Comparison of ENCODE assay signal across 8 cellular contexts in the genomic region with DNA sequence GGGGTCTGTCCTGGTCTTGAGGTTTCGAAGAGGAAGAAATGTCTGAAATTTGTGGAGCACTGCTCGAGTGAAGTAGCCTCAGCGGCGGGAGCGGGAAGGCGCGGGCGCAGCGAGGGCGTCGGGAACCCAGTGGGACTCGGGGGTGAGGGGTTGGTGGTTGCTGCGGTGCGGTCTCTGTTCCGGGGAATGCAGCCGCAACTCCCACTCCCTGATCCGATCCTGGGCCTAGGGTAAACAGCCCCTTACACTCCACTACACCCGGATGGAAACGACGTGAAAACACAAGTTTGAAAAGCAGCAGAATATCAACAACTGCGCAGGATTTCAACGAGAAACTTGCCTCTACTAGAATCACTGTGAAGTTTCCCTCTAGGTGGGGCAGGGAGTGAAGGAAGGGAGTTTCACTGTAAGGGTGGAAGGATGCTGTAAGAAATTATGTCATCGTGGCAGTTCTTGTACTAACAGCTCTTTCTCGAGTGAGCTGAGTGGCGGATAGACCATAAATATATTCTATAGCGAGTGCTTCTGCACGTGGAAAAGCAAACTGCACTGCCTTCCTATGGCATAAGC. TPM values are rescaled to one million over a fixed set of nuclear protein-coding genes. Genes with fewer than 3 reads are reported as not detected.
DNase-seq lines count a peak whose midpoint lies in the region; ATAC-seq, FAIRE-seq and TF ChIP-seq lines count a peak whose summit lies in the region.

No MANE protein-coding gene starts in this region.

- H3K4me3 ChIP-seq in SJCRH30 (peak overlapping the region; percentile 99), bronchial epithelial cell (ENCODE audit: low read depth, low read length) (peak overlapping the region; percentile 69), kidney epithelial cell (ENCODE audit: low read depth, low read length) (peak overlapping the region; percentile 62)

- H3K4me1 Mint-ChIP-seq in activated T-helper 1 cell treated with anti-CD3 and anti-CD28 coated beads, Interleukin-12 subunit alpha, Interleukin-12 subunit beta, Interleukin-2, Interleukin-4 antibody, amounts not matched to agents 30 ng/mL and 10 ng/mL and 1 ng/mL, durations not matched to agents 14 hours and 24 hours and 36 hours (ENCODE audit: low read depth): peaks cover 27% of the 10 kb centered on the region

- no peak for FAIRE-seq in bronchial epithelial cell (lab: Jason Lieb, UNC)

- DNase-seq in activated T-helper 1 cell treated with Interleukin-2 at 50 U/mL for 16 hours (ENCODE audit: low read depth) (peak; percentile 15), SJCRH30 (peak; percentile 37 to 58), bronchial epithelial cell (ENCODE audit: low read depth) (peak; percentile 58), kidney epithelial cell (ENCODE audit: low read depth) (no peak), NCI-H2196 (lab: John Stamatoyannopoulos, UW; ENCODE audit: unreplicated experiment) (no peak)
- DNase-seq in activated T-helper 1 cell treated with anti-CD3 and anti-CD28 coated beads, Interleukin-12 subunit alpha, Interleukin-12 subunit beta, Interleukin-2, Interleukin-4 antibody, amounts not matched to agents 30 ng/mL and 10 ng/mL and 1 ng/mL, durations not matched to agents 14 hours and 24 hours and 36 hours (ENCODE audit: low spot score): no peak
- peak; percentile 27 for DNase-seq in stimulated activated CD4-positive, alpha-beta T cell treated with anti-CD3 and anti-CD28 coated beads, Interleukin-4, amount 100 ng/mL, for 1 hour

- H3K27me3 Mint-ChIP-seq in activated T-helper 1 cell treated with anti-CD3 and anti-CD28 coated beads, Interleukin-12 subunit alpha, Interleukin-12 subunit beta, Interleukin-2, Interleukin-4 antibody, amounts not matched to agents 30 ng/mL and 10 ng/mL and 1 ng/mL, durations not matched to agents 14 hours and 24 hours and 36 hours (ENCODE audit: insufficient read depth): peaks cover 7% of the 10 kb centered on the region

- peak overlapping the region; percentile 97 for H3K27ac ChIP-seq in SJCRH30

- intact Hi-C loops in activated T-helper 1 cell treated with anti-CD3 and anti-CD28 coated beads, Interleukin-12 subunit alpha, Interleukin-12 subunit beta, Interleukin-2, Interleukin-4 antibody, amounts not matched to agents 30 ng/mL and 10 ng/mL and 1 ng/mL, durations not matched to agents 14 hours and 24 hours and 36 hours (cut with micrococcal nuclease): loop anchor here (1.0 to 10.0 kb wide), 3 partner anchors 151 to 1399 kb away; a partner anchor contains a TSS

- no peak overlapping the region for H3K4me3 Mint-ChIP-seq in activated T-helper 1 cell treated with anti-CD3 and anti-CD28 coated beads, Interleukin-12 subunit alpha, Interleukin-12 subunit beta, Interleukin-2, Interleukin-4 antibody, amounts not matched to agents 30 ng/mL and 10 ng/mL and 1 ng/mL, durations not matched to agents 14 hours and 24 hours and 36 hours

- TF ChIP-seq CTCF in bronchial epithelial cell (IDR thresholded peaks at IDR 0.05; ENCODE audit: insufficient read depth, low read length, severe bottlenecking): no peak
- no peak for TF ChIP-seq CTCF in kidney epithelial cell (IDR thresholded peaks at IDR 0.05; ENCODE audit: insufficient read depth, low read length, poor library complexity, severe bottlenecking)

- no peak for ATAC-seq in HG03175 (IDR thresholded peaks at IDR 0.05; ENCODE audit: unreplicated experiment)

- no peaks in the 10 kb centered on the region for H3K4me1 ChIP-seq in SJCRH30

- no peaks in the 10 kb centered on the region for H3K9me3 ChIP-seq in SJCRH30 (replicated peaks)

- H3K36me3 ChIP-seq in SJCRH30 (no peaks in the 10 kb centered on the region), bronchial epithelial cell (ENCODE audit: control insufficient read depth, insufficient read depth, low read length) (no peaks in the 10 kb centered on the region), kidney epithelial cell (ENCODE audit: control insufficient read depth, insufficient read depth, low read length) (no peaks in the 10 kb centered on the region)

- H3K36me3 Mint-ChIP-seq in activated T-helper 1 cell treated with anti-CD3 and anti-CD28 coated beads, Interleukin-12 subunit alpha, Interleukin-12 subunit beta, Interleukin-2, Interleukin-4 antibody, amounts not matched to agents 30 ng/mL and 10 ng/mL and 1 ng/mL, durations not matched to agents 14 hours and 24 hours and 36 hours (ENCODE audit: low read depth): peaks cover 2% of the 10 kb centered on the region

- H3K27ac Mint-ChIP-seq in activated T-helper 1 cell treated with anti-CD3 and anti-CD28 coated beads, Interleukin-12 subunit alpha, Interleukin-12 subunit beta, Interleukin-2, Interleukin-4 antibody, amounts not matched to agents 30 ng/mL and 10 ng/mL and 1 ng/mL, durations not matched to agents 14 hours and 24 hours and 36 hours: no peak overlapping the region

- no peaks in the 10 kb centered on the region for H3K9me3 Mint-ChIP-seq in activated T-helper 1 cell treated with anti-CD3 and anti-CD28 coated beads, Interleukin-12 subunit alpha, Interleukin-12 subunit beta, Interleukin-2, Interleukin-4 antibody, amounts not matched to agents 30 ng/mL and 10 ng/mL and 1 ng/mL, durations not matched to agents 14 hours and 24 hours and 36 hours

- H3K27me3 ChIP-seq in SJCRH30 (no peaks in the 10 kb centered on the region), bronchial epithelial cell (ENCODE audit: control insufficient read depth, insufficient read depth, low read length) (no peaks in the 10 kb centered on the region), kidney epithelial cell (ENCODE audit: control insufficient read depth, insufficient read depth, low read length) (no peaks in the 10 kb centered on the region)

RNA-seq across cellular contexts. Expression of a gene that starts 2.0 kb away (rescaled TPM):
- total RNA-seq in activated T-helper 1 cell treated with anti-CD3 and anti-CD28 coated beads, Interleukin-12 subunit alpha, Interleukin-12 subunit beta, Interleukin-2, Interleukin-4 antibody, amounts not matched to agents 30 ng/mL and 10 ng/mL and 1 ng/mL, durations not matched to agents 14 hours and 24 hours and 36 hours: 18.6 and 19.9 TPM in 2 replicates
- total RNA-seq in SJCRH30 (2014; rRNA removed; shearing (Covaris generic)): 11.3 and 12.3 TPM in 2 replicates
- total RNA-seq in bronchial epithelial cell (2.2 and 3.4 TPM in 2 replicates), kidney epithelial cell (11.9 and 13.1 TPM in 2 replicates)

Comparison
In these comparisons a context has a peak if more than half of its experiments do, and no peak if none do; other contexts are left out.
1. DNase-seq: peak in activated T-helper 1 cell treated with Interleukin-2 at 50 U/mL for 16 hours (single experiment), SJCRH30 (2 of 2), bronchial epithelial cell (single experiment) and stimulated activated CD4-positive, alpha-beta T cell treated with anti-CD3 and anti-CD28 coated beads, Interleukin-4, amount 100 ng/mL, for 1 hour (single experiment); none in activated T-helper 1 cell treated with anti-CD3 and anti-CD28 coated beads, Interleukin-12 subunit alpha, Interleukin-12 subunit beta, Interleukin-2, Interleukin-4 antibody, amounts not matched to agents 30 ng/mL and 10 ng/mL and 1 ng/mL, durations not matched to agents 14 hours and 24 hours and 36 hours (single experiment), kidney epithelial cell (single experiment) and NCI-H2196 (single experiment).
2. Peak in every context shown above with its lines, with median percentiles within 50 percentile points of each other: H3K4me3 ChIP-seq.